In genomic region chr3:48687220-48687678, GRCh38 we compare ENCODE assay signal across 21 cellular contexts. TPM values are rescaled to one million over a fixed set of nuclear protein-coding genes. Genes with fewer than 3 reads are reported as not detected.
DNase-seq lines count a peak whose midpoint lies in the region; ATAC-seq, FAIRE-seq and TF ChIP-seq lines count a peak whose summit lies in the region.
"Had no signal": no experiment of that assay in that cellular context is flagged by ENCODE, and none has a peak within 500 bp of the region (broad histone marks: within the 10 kb centered on the region; RNA-seq: fewer than 3 reads in every experiment).

No MANE protein-coding gene starts in this region.

- no peak for TF ChIP-seq CTCF in GM12878 (IDR thresholded peaks at IDR 0.05 in 2 of 3, conservative IDR thresholded peaks at IDR 0.05 in 1 of 3; ENCODE audit: control insufficient read depth in 2 of 3, extremely low read depth in 1 of 3, insufficient read depth in 1 of 3, low read depth in 3 of 3, low read length in 3 of 3)
- no peak for TF ChIP-seq CTCF in kidney (IDR thresholded peaks at IDR 0.05; ENCODE audit: borderline replicate concordance, extremely low read depth, insufficient read depth)

- WGBS in GM12878 (ENCODE audit: insufficient coverage, insufficient replicate concordance, low lambda C conversion rate, missing lambda C conversion rate): 76% methylated on average over 3 of the region's 3 CpGs
- WGBS in neuronal stem cell (ENCODE audit: extremely low coverage in 2 of 2, insufficient read length in 2 of 2, insufficient replicate concordance in 1 of 2), 2 donors: no CpG with 5 or more reads among the region's 3 CpGs

- BruUV-seq in GM12878 (replicated peaks; lab: Mats Ljungman, UMichigan): no TSS peak

- no peak for TF ChIP-seq EP300 in GM12878 (IDR thresholded peaks at IDR 0.05; ENCODE audit: borderline replicate concordance in 1 of 2, control insufficient read depth in 1 of 2, low read depth in 2 of 2, low read length in 2 of 2)

- RAD21 ChIA-PET in GM12878 (lab: Charles Lee; ENCODE audit: unreplicated experiment): interaction anchor here (1.3 kb wide), 1 partner anchor 263 kb away, joined by 3 read pairs; no protein-coding TSS in a partner anchor

- CTCF ChIA-PET in GM12878 (lab: Yijun Ruan, JAX): interaction anchor here (0.8 to 2.3 kb wide), 7 partner anchors 9 to 342 kb away, joined by 3 to 7 read pairs (median 3); partner anchors contain the start of genes ARIH2 and IMPDH2

- no peak for DNase-seq in GM12892 (ENCODE audit: insufficient read length)
- no peak for DNase-seq in GM12878 (ENCODE audit: low read depth, low spot score)
- no peak for DNase-seq in neuronal stem cell (ENCODE audit: low spot score)
- DNase-seq in 8988T: no peak
- DNase-seq in kidney: no peak
- DNase-seq: activated CD4-positive, CD25-positive, alpha-beta regulatory T cell treated with anti-CD3 and anti-CD28 coated beads, Interleukin-2, amount 50 U/mL, for 72 hours; activated effector memory CD4-positive, alpha-beta T cell treated with Interleukin-2 at 50 U/mL for 16 hours; amniotic stem cell; Calu3; HCEC 1CT; hippocampal formation; NCI-H1417 treated with DMSO at 0.1 percent for 48 hours; PC-3; retina; upper lobe of left lung had no signal

- in situ Hi-C loops in GM12878 (cut with MboI): no loop called here

- POLR2A ChIA-PET in GM12878 (lab: Charles Lee): interaction anchor here (2.0 kb wide), 1 partner anchor 30 kb away, joined by 8 read pairs; the partner anchor contains the start of gene IP6K2

- no peak overlapping the region for H3K27ac ChIP-seq in BLaER1
- no peak overlapping the region for H3K27ac ChIP-seq in GM12878 (ENCODE audit: control insufficient read depth, insufficient read depth)
- peak overlapping the region; percentile 6 for H3K27ac ChIP-seq in neuronal stem cell (replicated peaks; ENCODE audit: low read length)
- no peak overlapping the region for H3K27ac ChIP-seq in kidney (ENCODE audit: low read depth in 2 of 2, low read length in 2 of 2)
- H3K27ac ChIP-seq: SJSA1 had no signal

- H3K14ac ChIP-seq in neuronal stem cell (ENCODE audit: low read length): no peak overlapping the region

- peaks cover 82% of the 10 kb centered on the region for H4K20me1 ChIP-seq in BLaER1
- no peaks in the 10 kb centered on the region; the same call in 1 of the 2 replicates for H4K20me1 ChIP-seq in GM12878 (ENCODE audit: control insufficient read depth, insufficient read depth)

- no peak overlapping the region for H2AK5ac ChIP-seq in neuronal stem cell (ENCODE audit: low read depth, low read length)

- H2BK15ac ChIP-seq in neuronal stem cell (ENCODE audit: low read length): no peak overlapping the region

- TF ChIP-seq RAD21 in GM12878 (IDR thresholded peaks at IDR 0.05; ENCODE audit: insufficient read depth, low read depth, low read length): no peak

- FAIRE-seq in GM12892 (lab: Jason Lieb, UNC): no peak
- no peak for FAIRE-seq in GM12878 (lab: Jason Lieb, UNC)
- FAIRE-seq in kidney (lab: Jason Lieb, UNC): no peak
- FAIRE-seq: keratinocyte had no signal

- no peak overlapping the region for H2BK12ac ChIP-seq in neuronal stem cell (ENCODE audit: low read length)

- no peaks in the 10 kb centered on the region for H3K79me1 ChIP-seq in neuronal stem cell (ENCODE audit: low read depth, low read length)

- intact Hi-C loops in GM12878 (cut with micrococcal nuclease; ENCODE audit: unreplicated experiment) (no loop called here), kidney (cut with DNase I) (no loop called here)

- SMC1A ChIA-PET in GM12878 (lab: Charles Lee; ENCODE audit: uncharacterized antibody, unreplicated experiment): interaction anchor here (1.7 kb wide), 1 partner anchor 287 kb away, joined by 8 read pairs; no protein-coding TSS in a partner anchor

- no peak overlapping the region for H4K91ac ChIP-seq in neuronal stem cell (ENCODE audit: low read depth, low read length, poor library complexity)

- H3K9me3 ChIP-seq in BLaER1 (no peaks in the 10 kb centered on the region), GM12878 (replicated peaks; ENCODE audit: control insufficient read depth, insufficient read depth, low read length) (no peaks in the 10 kb centered on the region), neuronal stem cell (replicated peaks in 1 of 2; ENCODE audit: control insufficient read depth in 2 of 2, insufficient read depth in 1 of 2, low read depth in 1 of 2, low read length in 2 of 2) (no peaks in the 10 kb centered on the region), kidney (ENCODE audit: control insufficient read depth in 1 of 2, low read length in 2 of 2) (no peaks in the 10 kb centered on the region)
- H3K9me3 ChIP-seq: upper lobe of left lung had no signal

- H3K9ac ChIP-seq in BLaER1: peak overlapping the region; percentile 63
- no peak overlapping the region for H3K9ac ChIP-seq in GM12878 (ENCODE audit: control insufficient read depth, insufficient read depth, low read length)
- peak overlapping the region; percentile 9 for H3K9ac ChIP-seq in neuronal stem cell (ENCODE audit: low read depth, low read length, poor library complexity)
- no peak overlapping the region for H3K9ac ChIP-seq in kidney (ENCODE audit: low read length in 2 of 2)
- H3K9ac ChIP-seq: neural progenitor cell had no signal

- H3K79me2 ChIP-seq in GM12878 (ENCODE audit: control insufficient read depth, insufficient read depth, low read length): peaks cover 26% of the 10 kb centered on the region

- H4K8ac ChIP-seq in neuronal stem cell (ENCODE audit: low read depth, low read length): no peak overlapping the region

- ATAC-seq in GM12878 (no peak), GM21381 (IDR thresholded peaks at IDR 0.05; ENCODE audit: unreplicated experiment) (no peak)
- ATAC-seq: stimulated activated memory B cell treated with anti-CD40 and anti-IgM and Interleukin-4, amounts not matched to agents 10 μg/mL and 1 μg/mL and 100 μg/mL, for 72 hours had no signal

- TF ChIP-seq POLR2A in GM12892 (IDR thresholded peaks at IDR 0.05; ENCODE audit: low read depth, low read length) (peak; percentile 27; the same call in 1 of the 2 replicates), GM12878 (IDR thresholded peaks at IDR 0.05; ENCODE audit: low read depth, low read length) (peak; percentile 62)

- no peak overlapping the region for H2BK120ac ChIP-seq in neuronal stem cell (ENCODE audit: low read depth, low read length)

- H3K4me1 ChIP-seq in BLaER1 (peaks cover 48% of the 10 kb centered on the region), GM12878 (ENCODE audit: control insufficient read depth, insufficient read depth, low read length) (peaks cover 8% of the 10 kb centered on the region; the same call in 1 of the 2 replicates), neuronal stem cell (ENCODE audit: control insufficient read depth in 2 of 2, insufficient read depth in 1 of 2, low read depth in 1 of 2, low read length in 2 of 2) (peaks cover 4 to 9% of the 10 kb centered on the region in 2 donors), kidney (ENCODE audit: control insufficient read depth in 1 of 2, insufficient read depth in 1 of 2, low read depth in 1 of 2, low read length in 2 of 2) (peaks cover 13 to 23% of the 10 kb centered on the region in 2 donors)

- no peak overlapping the region for H3K23ac ChIP-seq in neuronal stem cell (ENCODE audit: low read depth, low read length, poor library complexity)

- H3K36me3 ChIP-seq in BLaER1 (peaks cover 65% of the 10 kb centered on the region), GM12878 (ENCODE audit: control insufficient read depth in 2 of 2, insufficient read depth in 2 of 2, low read length in 1 of 2) (peaks cover 24 to 33% of the 10 kb centered on the region in 2 experiments), neuronal stem cell (replicated peaks in 1 of 2; ENCODE audit: control insufficient read depth in 2 of 2, insufficient read depth in 2 of 2, low read length in 2 of 2) (peaks cover 37 to 68% of the 10 kb centered on the region in 2 donors), kidney (ENCODE audit: control insufficient read depth in 1 of 2, insufficient read depth in 2 of 2, low read length in 2 of 2) (peaks cover 28 to 38% of the 10 kb centered on the region in 2 donors)

- no peak overlapping the region for H3K4me3 ChIP-seq in BLaER1
- H3K4me3 ChIP-seq in GM12878: no peak overlapping the region
- no peak overlapping the region for H3K4me3 ChIP-seq in neuronal stem cell (ENCODE audit: low read length in 2 of 2)
- no peak overlapping the region for H3K4me3 ChIP-seq in kidney (ENCODE audit: low read length in 2 of 2)
- H3K4me3 ChIP-seq: neural progenitor cell, SJSA1 had no signal

- H3K4ac ChIP-seq in neuronal stem cell (ENCODE audit: low read length): no peak overlapping the region

- H2AFZ ChIP-seq in GM12878 (ENCODE audit: control insufficient read depth, low read depth, low read length) (no peak overlapping the region), neuronal stem cell (ENCODE audit: low read length) (no peak overlapping the region)
- H2AFZ ChIP-seq: neural progenitor cell had no signal

- H2BK5ac ChIP-seq in neuronal stem cell (ENCODE audit: low read length): no peak overlapping the region

- H3K4me2 ChIP-seq in BLaER1 (peak overlapping the region; percentile 97), GM12878 (ENCODE audit: control insufficient read depth, insufficient read depth) (no peak overlapping the region), neuronal stem cell (ENCODE audit: insufficient read depth, low read length, poor library complexity, severe bottlenecking) (no peak overlapping the region)

- H3K27me3 ChIP-seq in BLaER1 (no peaks in the 10 kb centered on the region), GM12878 (replicated peaks in 1 of 2; ENCODE audit: control insufficient read depth in 2 of 2, insufficient read depth in 2 of 2, low read length in 1 of 2) (no peaks in the 10 kb centered on the region), neuronal stem cell (ENCODE audit: control insufficient read depth in 3 of 3, insufficient read depth in 3 of 3, low read depth in 1 of 3, low read length in 3 of 3) (no peaks in the 10 kb centered on the region)
- H3K27me3 ChIP-seq: neural progenitor cell, SJSA1, upper lobe of left lung had no signal

- no peak overlapping the region for H3K18ac ChIP-seq in neuronal stem cell (ENCODE audit: low read length)

RNA-seq across cellular contexts. Expression of gene NCKIPSD, which starts 1.5 kb away (rescaled TPM):
- polyA plus RNA-seq in GM12892 (2012; ENCODE audit: missing spikeins): 20.2 TPM
- 65.5 and 82.3 TPM in 2 replicates for total RNA-seq in GM12878 (2013; cell fraction: nucleolus; rRNA removed)
- total RNA-seq in GM12878 (2014; rRNA removed) (16.3 and 20.8 TPM in 2 replicates), GM12878 (2014; rRNA removed; fragmentation: Illumina TruSeq; extraction: Trizol) (7.5 and 7.7 TPM in 2 replicates), GM12878 (2021) (18.9 and 20.1 TPM in 2 replicates), kidney (31.2 TPM)
- polyA plus RNA-seq in GM12878 (2011; ENCODE audit: low read depth): 13.0 TPM
- polyA plus RNA-seq in GM12878 (2011; rRNA removed) (16.2 and 31.6 TPM in 2 replicates), GM12878 (2014; fragmentation: Illumina TruSeq; extraction: Trizol) (5.3 and 11.7 TPM in 2 replicates), GM12878 (2014; fragmentation: Nextera tagmentation; extraction: Ambion mirVana) (1 to 10 TPM in 1 of 2 experiments, under 1 TPM in 1; 0.93 to 2.9 TPM), GM12878 (2014; rRNA removed) (16.8 and 17.7 TPM in 2 replicates), GM12878 (2016; fragmentation: Nextera tagmentation; extraction: Ambion mirVana) (10 to 100 TPM; 14.9 to 15.5 TPM), kidney (ENCODE audit: insufficient read depth, low read depth, low replicate concordance) (24.0 TPM)
- 52.6 and 60.3 TPM in 2 replicates for polyA plus RNA-seq in GM12878 (2011; cell fraction: cytosol; rRNA removed)
- polyA plus RNA-seq in GM12878 (2011; cell fraction: nucleus; rRNA removed): 89.0 and 106 TPM in 2 replicates
- polyA plus RNA-seq in GM12878 (2012): 25.0 and 32.9 TPM in 2 replicates
- polyA minus RNA-seq in GM12878 (2011; rRNA and poly(A)+ RNA removed): 55.8 and 74.9 TPM in 2 replicates
- 18.8 and 26.7 TPM in 2 replicates for polyA minus RNA-seq in GM12878 (2011; cell fraction: cytosol; rRNA and poly(A)+ RNA removed)
- polyA minus RNA-seq in GM12878 (2011; cell fraction: nucleus; rRNA and poly(A)+ RNA removed): 39.7 and 45.0 TPM in 2 replicates
- 17.6 TPM for polyA plus RNA-seq in neuronal stem cell (2013, experiment 1 of 2)
- polyA plus RNA-seq in neuronal stem cell (2013, experiment 2 of 2): 17.5 TPM

RNA-seq across cellular contexts. Expression of gene CELSR3, which starts 24.6 kb away (rescaled TPM):
- 0.89 TPM for polyA plus RNA-seq in GM12892 (2012; ENCODE audit: missing spikeins)
- 5.4 and 7.9 TPM in 2 replicates for total RNA-seq in GM12878 (2013; cell fraction: nucleolus; rRNA removed)
- total RNA-seq in GM12878 (2014; rRNA removed) (0.82 and 0.96 TPM in 2 replicates), GM12878 (2014; rRNA removed; fragmentation: Illumina TruSeq; extraction: Trizol) (0.37 and 0.58 TPM in 2 replicates), GM12878 (2021) (1.6 TPM in 2 replicates), kidney (2.0 TPM)
- polyA plus RNA-seq in GM12878 (2011; ENCODE audit: low read depth): 0.31 TPM
- polyA plus RNA-seq in GM12878 (2011; rRNA removed) (0.65 and 1.1 TPM in 2 replicates), GM12878 (2014; fragmentation: Illumina TruSeq; extraction: Trizol) (0.48 and 0.56 TPM in 2 replicates), GM12878 (2014; fragmentation: Nextera tagmentation; extraction: Ambion mirVana) (under 1 TPM; 0.08 to 0.18 TPM), GM12878 (2014; rRNA removed) (1.2 and 1.6 TPM in 2 replicates), GM12878 (2016; fragmentation: Nextera tagmentation; extraction: Ambion mirVana) (under 1 TPM; 0.34 to 0.35 TPM), kidney (ENCODE audit: insufficient read depth, low read depth, low replicate concordance) (0.17 TPM)
- polyA plus RNA-seq in GM12878 (2011; cell fraction: cytosol; rRNA removed): 1.9 and 2.3 TPM in 2 replicates
- 12.5 and 14.4 TPM in 2 replicates for polyA plus RNA-seq in GM12878 (2011; cell fraction: nucleus; rRNA removed)
- 0.61 and 0.76 TPM in 2 replicates for polyA plus RNA-seq in GM12878 (2012)
- 3.7 and 4.9 TPM in 2 replicates for polyA minus RNA-seq in GM12878 (2011; rRNA and poly(A)+ RNA removed)
- 2.1 and 2.3 TPM in 2 replicates for polyA minus RNA-seq in GM12878 (2011; cell fraction: cytosol; rRNA and poly(A)+ RNA removed)
- 5.9 and 8.3 TPM in 2 replicates for polyA minus RNA-seq in GM12878 (2011; cell fraction: nucleus; rRNA and poly(A)+ RNA removed)
- polyA plus RNA-seq in neuronal stem cell (2013, experiment 1 of 2): 8.4 TPM
- 8.5 TPM for polyA plus RNA-seq in neuronal stem cell (2013, experiment 2 of 2)

RNA-seq across cellular contexts. Expression of gene IP6K2, which starts 29.8 kb away (rescaled TPM):
- 49.5 TPM for polyA plus RNA-seq in GM12892 (2012; ENCODE audit: missing spikeins)
- 117 and 120 TPM in 2 replicates for total RNA-seq in GM12878 (2013; cell fraction: nucleolus; rRNA removed)
- total RNA-seq in GM12878 (2014; rRNA removed): 61.7 and 70.2 TPM in 2 replicates
- total RNA-seq in GM12878 (2014; rRNA removed; fragmentation: Illumina TruSeq; extraction: Trizol): 67.0 and 68.7 TPM in 2 replicates
- 57.4 and 59.7 TPM in 2 replicates for total RNA-seq in GM12878 (2021)
- 44.3 TPM for polyA plus RNA-seq in GM12878 (2011; ENCODE audit: low read depth)
- polyA plus RNA-seq in GM12878 (2011; rRNA removed): 77.9 and 95.9 TPM in 2 replicates
- polyA plus RNA-seq in GM12878 (2011; cell fraction: cytosol; rRNA removed): 112 and 129 TPM in 2 replicates
- polyA plus RNA-seq in GM12878 (2011; cell fraction: nucleus; rRNA removed): 329 and 359 TPM in 2 replicates
- polyA plus RNA-seq in GM12878 (2012): 55.5 and 58.2 TPM in 2 replicates
- polyA plus RNA-seq in GM12878 (2014; fragmentation: Illumina TruSeq; extraction: Trizol): 69.3 and 70.7 TPM in 2 replicates
- 10 to 100 TPM; 25.8 to 37.6 TPM for polyA plus RNA-seq in GM12878 (2014; fragmentation: Nextera tagmentation; extraction: Ambion mirVana)
- polyA plus RNA-seq in GM12878 (2014; rRNA removed): 77.5 and 82.0 TPM in 2 replicates
- 10 to 100 TPM; 78.6 to 81.7 TPM for polyA plus RNA-seq in GM12878 (2016; fragmentation: Nextera tagmentation; extraction: Ambion mirVana)
- polyA minus RNA-seq in GM12878 (2011; rRNA and poly(A)+ RNA removed): 85.9 and 101 TPM in 2 replicates
- polyA minus RNA-seq in GM12878 (2011; cell fraction: cytosol; rRNA and poly(A)+ RNA removed): 28.5 and 32.1 TPM in 2 replicates
- polyA minus RNA-seq in GM12878 (2011; cell fraction: nucleus; rRNA and poly(A)+ RNA removed): 35.2 and 62.1 TPM in 2 replicates
- 189 TPM for polyA plus RNA-seq in neuronal stem cell (2013, experiment 1 of 2)
- 187 TPM for polyA plus RNA-seq in neuronal stem cell (2013, experiment 2 of 2)
- 69.4 TPM for total RNA-seq in kidney
- polyA plus RNA-seq in kidney (ENCODE audit: insufficient read depth, low read depth, low replicate concordance): 112 TPM

RNA-seq across cellular contexts. Expression of gene SLC26A6, which starts 52.0 kb away (rescaled TPM):
- 14.3 TPM for polyA plus RNA-seq in GM12892 (2012; ENCODE audit: missing spikeins)
- 57.6 and 65.8 TPM in 2 replicates for total RNA-seq in GM12878 (2013; cell fraction: nucleolus; rRNA removed)
- total RNA-seq in GM12878 (2014; rRNA removed) (17.1 and 17.8 TPM in 2 replicates), GM12878 (2014; rRNA removed; fragmentation: Illumina TruSeq; extraction: Trizol) (7.2 and 7.8 TPM in 2 replicates), GM12878 (2021) (18.8 and 24.9 TPM in 2 replicates), kidney (15.4 TPM)
- 27.7 TPM for polyA plus RNA-seq in GM12878 (2011; ENCODE audit: low read depth)
- polyA plus RNA-seq in GM12878 (2011; rRNA removed) (10.5 and 16.5 TPM in 2 replicates), GM12878 (2014; fragmentation: Illumina TruSeq; extraction: Trizol) (8.9 and 11.9 TPM in 2 replicates), GM12878 (2014; fragmentation: Nextera tagmentation; extraction: Ambion mirVana) (1 to 10 TPM; 2.1 to 2.9 TPM), GM12878 (2014; rRNA removed) (20.6 and 22.5 TPM in 2 replicates), GM12878 (2016; fragmentation: Nextera tagmentation; extraction: Ambion mirVana) (10 to 100 TPM; 11.2 to 14.7 TPM), kidney (ENCODE audit: insufficient read depth, low read depth, low replicate concordance) (20.6 TPM)
- 22.3 and 25.6 TPM in 2 replicates for polyA plus RNA-seq in GM12878 (2011; cell fraction: cytosol; rRNA removed)
- polyA plus RNA-seq in GM12878 (2011; cell fraction: nucleus; rRNA removed): 366 and 387 TPM in 2 replicates
- polyA plus RNA-seq in GM12878 (2012): 18.0 and 22.4 TPM in 2 replicates
- polyA minus RNA-seq in GM12878 (2011; rRNA and poly(A)+ RNA removed): 21.0 and 31.1 TPM in 2 replicates
- polyA minus RNA-seq in GM12878 (2011; cell fraction: cytosol; rRNA and poly(A)+ RNA removed): 8.4 and 9.1 TPM in 2 replicates
- 69.9 and 92.4 TPM in 2 replicates for polyA minus RNA-seq in GM12878 (2011; cell fraction: nucleus; rRNA and poly(A)+ RNA removed)
- polyA plus RNA-seq in neuronal stem cell (2013, experiment 1 of 2): 30.0 TPM
- polyA plus RNA-seq in neuronal stem cell (2013, experiment 2 of 2): 29.9 TPM

Comparison
In these comparisons a context has a peak if more than half of its experiments do, and no peak if none do; other contexts are left out.
1. H3K9ac ChIP-seq: peak in BLaER1 (single experiment) and neuronal stem cell (single experiment); none in GM12878 (single experiment) and kidney (0 of 2).